ENCODE assay signal across 2 cellular contexts in genomic region chr1:6223617-6224016, GRCh38.
TF ChIP-seq lines count a peak whose summit lies in the region.

No MANE protein-coding gene starts in this region.

TF ChIP-seq in HCT116, 20 proteins besides CTCF, POLR2A, EP300 and RAD21:
- TF ChIP-seq ZNF274 (IDR thresholded peaks at IDR 0.05; ENCODE audit: low read depth, low read length): no peak

TF ChIP-seq in GM12878, 131 proteins besides CTCF, POLR2A, EP300 and RAD21:
- TF ChIP-seq ZBTB4 (CRISPR knock-in tag; IDR thresholded peaks at IDR 0.05): no peak
- no peak for TF ChIP-seq CEBPB (IDR thresholded peaks at IDR 0.05; ENCODE audit: borderline replicate concordance in 1 of 2, low read depth in 2 of 2, low read length in 2 of 2)
- TF ChIP-seq ESRRA (IDR thresholded peaks at IDR 0.05; ENCODE audit: low read length): no peak
- TF ChIP-seq ZBTB40 (IDR thresholded peaks at IDR 0.05; ENCODE audit: borderline replicate concordance): no peak
- TF ChIP-seq CHD1 (IDR thresholded peaks at IDR 0.05; ENCODE audit: low read depth, low read length): no peak
- no peak for TF ChIP-seq CREB1 (IDR thresholded peaks at IDR 0.05; ENCODE audit: low read depth)
- TF ChIP-seq BCL3 (IDR thresholded peaks at IDR 0.05; ENCODE audit: borderline replicate concordance, insufficient read depth, low read depth, low read length, poor library complexity, severe bottlenecking): no peak
- TF ChIP-seq NR2C2 (IDR thresholded peaks at IDR 0.05; ENCODE audit: borderline replicate concordance, control insufficient read depth, insufficient read length, low read depth): no peak
- no peak for TF ChIP-seq KDM1A (IDR thresholded peaks at IDR 0.05; ENCODE audit: borderline replicate concordance)
- TF ChIP-seq KAT2A (conservative IDR thresholded peaks at IDR 0.05; ENCODE audit: control insufficient read depth, low read depth, low read length): no peak
- TF ChIP-seq POLR2AphosphoS2 (IDR thresholded peaks at IDR 0.05; ENCODE audit: low read depth, low read length): no peak
- no peak for TF ChIP-seq E2F8 (IDR thresholded peaks at IDR 0.05; ENCODE audit: low read depth, partially characterized antibody)
- TF ChIP-seq HDAC6 (IDR thresholded peaks at IDR 0.05; ENCODE audit: unreplicated experiment): no peak
- TF ChIP-seq LARP7 (IDR thresholded peaks at IDR 0.05): no peak
- no peak for TF ChIP-seq USF1 (IDR thresholded peaks at IDR 0.05; ENCODE audit: borderline replicate concordance, extremely low read length, insufficient read depth, low read depth, low read length)
- TF ChIP-seq MYC (IDR thresholded peaks at IDR 0.05; ENCODE audit: insufficient read depth, insufficient read length, insufficient replicate concordance, low read length, severe bottlenecking): no peak
